16 cellular contexts compared by ENCODE assay signal in genomic region chr20:25252686-25253421, GRCh38. TPM values are rescaled to one million over a fixed set of nuclear protein-coding genes. Genes with fewer than 3 reads are reported as not detected.
DNase-seq lines count a peak whose midpoint lies in the region; ATAC-seq, FAIRE-seq and TF ChIP-seq lines count a peak whose summit lies in the region.
"Had no signal": no experiment of that assay in that cellular context is flagged by ENCODE, and none has a peak within 500 bp of the region (broad histone marks: within the 10 kb centered on the region; RNA-seq: fewer than 3 reads in every experiment).

No MANE protein-coding gene starts in this region.

- intact Hi-C loops in Calu3 (cut with micrococcal nuclease; ENCODE audit: unreplicated experiment): no loop called here
- intact Hi-C loops in kidney (cut with DNase I): no loop called here

- H3K36me3 Mint-ChIP-seq in Calu3 (ENCODE audit: insufficient read depth, unreplicated experiment): peaks cover 93% of the 10 kb centered on the region
- peaks cover under 1% of the 10 kb centered on the region for H3K36me3 Mint-ChIP-seq in progenitor cell of endocrine pancreas (ENCODE audit: insufficient read depth)

- CTCF ChIA-PET in Calu3 (lab: Charles Lee): no interaction called here

- H3K27ac Mint-ChIP-seq in Calu3 (ENCODE audit: unreplicated experiment) (peak overlapping the region; percentile 23), progenitor cell of endocrine pancreas (no peak overlapping the region)

- H3K4me1 Mint-ChIP-seq in Calu3 (ENCODE audit: low read depth, unreplicated experiment) (no peaks in the 10 kb centered on the region), progenitor cell of endocrine pancreas (ENCODE audit: low read depth) (peaks cover 17% of the 10 kb centered on the region)

- H3K4me3 ChIP-seq in kidney (ENCODE audit: low read length in 2 of 2): no peak overlapping the region
- H3K4me3 ChIP-seq: upper lobe of right lung had no signal

- H3K9me3 Mint-ChIP-seq in Calu3 (ENCODE audit: low read depth, unreplicated experiment): no peaks in the 10 kb centered on the region
- no peaks in the 10 kb centered on the region for H3K9me3 Mint-ChIP-seq in progenitor cell of endocrine pancreas (ENCODE audit: low read depth)

- H3K27ac ChIP-seq in VCaP: peak overlapping the region; percentile 62
- peak overlapping the region in 1 of 2 donors; percentile 15 for H3K27ac ChIP-seq in kidney (ENCODE audit: low read depth in 2 of 2, low read length in 2 of 2)

- H3K4me3 Mint-ChIP-seq in Calu3 (ENCODE audit: low read depth, unreplicated experiment) (peak overlapping the region; percentile 69), progenitor cell of endocrine pancreas (ENCODE audit: low read depth) (no peak overlapping the region)

- no peak overlapping the region for H3K9ac ChIP-seq in kidney (ENCODE audit: low read length in 2 of 2)

- no peak for ATAC-seq in left lobe of liver
- ATAC-seq: upper lobe of right lung had no signal

- H3K36me3 ChIP-seq in kidney (ENCODE audit: control insufficient read depth in 1 of 2, insufficient read depth in 2 of 2, low read length in 2 of 2): peaks cover 0 to 2% of the 10 kb centered on the region in 2 donors
- H3K36me3 ChIP-seq: upper lobe of right lung had no signal

- H3K9me3 ChIP-seq in kidney (ENCODE audit: control insufficient read depth in 1 of 2, low read length in 2 of 2): no peaks in the 10 kb centered on the region
- H3K9me3 ChIP-seq: upper lobe of right lung had no signal

- BruUV-seq in Calu3 (replicated peaks; lab: Mats Ljungman, UMichigan): no TSS peak

- no peak for FAIRE-seq in kidney (lab: Jason Lieb, UNC)

- TF ChIP-seq CTCF in Calu3 (IDR thresholded peaks at IDR 0.05; ENCODE audit: unreplicated experiment): no peak
- no peak for TF ChIP-seq CTCF in VCaP (conservative IDR thresholded peaks at IDR 0.05)
- TF ChIP-seq CTCF in progenitor cell of endocrine pancreas (IDR thresholded peaks at IDR 0.05; ENCODE audit: unreplicated experiment): no peak
- no peak for TF ChIP-seq CTCF in kidney (IDR thresholded peaks at IDR 0.05; ENCODE audit: borderline replicate concordance, extremely low read depth, insufficient read depth)

- peaks cover 26 to 31% of the 10 kb centered on the region in 2 donors for H3K4me1 ChIP-seq in kidney (ENCODE audit: control insufficient read depth in 1 of 2, insufficient read depth in 1 of 2, low read depth in 1 of 2, low read length in 2 of 2)

- H3K27me3 Mint-ChIP-seq in Calu3 (ENCODE audit: unreplicated experiment): no peaks in the 10 kb centered on the region
- H3K27me3 Mint-ChIP-seq in progenitor cell of endocrine pancreas: no peaks in the 10 kb centered on the region

- peak; percentile 0 for DNase-seq in Ammon's horn (ENCODE audit: low spot score)
- no peak for DNase-seq in Calu3
- peak; percentile 12 for DNase-seq in left lobe of liver (ENCODE audit: low spot score)
- DNase-seq in NCI-H1930 (lab: John Stamatoyannopoulos, UW): no peak
- DNase-seq in globus pallidus (ENCODE audit: low spot score): no peak
- DNase-seq in progenitor cell of endocrine pancreas (ENCODE audit: low spot score, unreplicated experiment): no peak
- DNase-seq in kidney: no peak
- DNase-seq: activated CD4-positive, CD25-positive, alpha-beta regulatory T cell; activated effector memory CD4-positive, alpha-beta T cell treated with anti-CD3 and anti-CD28 coated beads, Interleukin-2, amount 50 U/mL, for 16 hours; cerebellar nuclear complex; DMS153; foreskin fibroblast; NCI-H187; RPMI8226; upper lobe of right lung had no signal

RNA-seq across cellular contexts. Expression of gene PYGB, which starts 5.0 kb away (rescaled TPM):
- 253 and 258 TPM in 2 replicates for total RNA-seq in Calu3 (2022)
- total RNA-seq in left lobe of liver: 10.3 TPM
- 54.4 and 54.9 TPM in 2 replicates for total RNA-seq in progenitor cell of endocrine pancreas
- 176 TPM for total RNA-seq in kidney
- polyA plus RNA-seq in kidney (ENCODE audit: insufficient read depth, low read depth, low replicate concordance): 50.9 TPM

RNA-seq across cellular contexts. Expression of gene ENTPD6, which starts 57.3 kb away (rescaled TPM):
- 56.3 and 61.5 TPM in 2 replicates for total RNA-seq in Calu3 (2022)
- total RNA-seq in left lobe of liver: 33.4 TPM
- 85.1 and 89.2 TPM in 2 replicates for total RNA-seq in progenitor cell of endocrine pancreas
- 95.7 TPM for total RNA-seq in kidney
- 59.0 TPM for polyA plus RNA-seq in kidney (ENCODE audit: insufficient read depth, low read depth, low replicate concordance)

Comparison
In these comparisons a context has a peak if more than half of its experiments do, and no peak if none do; other contexts are left out.
1. DNase-seq: peak in Ammon's horn (single experiment) and left lobe of liver (single experiment); none in Calu3 (single experiment), NCI-H1930 (0 of 2), globus pallidus (single experiment), progenitor cell of endocrine pancreas (single experiment) and kidney (single experiment).